13 cellular contexts compared by ENCODE assay signal in the genomic region with DNA sequence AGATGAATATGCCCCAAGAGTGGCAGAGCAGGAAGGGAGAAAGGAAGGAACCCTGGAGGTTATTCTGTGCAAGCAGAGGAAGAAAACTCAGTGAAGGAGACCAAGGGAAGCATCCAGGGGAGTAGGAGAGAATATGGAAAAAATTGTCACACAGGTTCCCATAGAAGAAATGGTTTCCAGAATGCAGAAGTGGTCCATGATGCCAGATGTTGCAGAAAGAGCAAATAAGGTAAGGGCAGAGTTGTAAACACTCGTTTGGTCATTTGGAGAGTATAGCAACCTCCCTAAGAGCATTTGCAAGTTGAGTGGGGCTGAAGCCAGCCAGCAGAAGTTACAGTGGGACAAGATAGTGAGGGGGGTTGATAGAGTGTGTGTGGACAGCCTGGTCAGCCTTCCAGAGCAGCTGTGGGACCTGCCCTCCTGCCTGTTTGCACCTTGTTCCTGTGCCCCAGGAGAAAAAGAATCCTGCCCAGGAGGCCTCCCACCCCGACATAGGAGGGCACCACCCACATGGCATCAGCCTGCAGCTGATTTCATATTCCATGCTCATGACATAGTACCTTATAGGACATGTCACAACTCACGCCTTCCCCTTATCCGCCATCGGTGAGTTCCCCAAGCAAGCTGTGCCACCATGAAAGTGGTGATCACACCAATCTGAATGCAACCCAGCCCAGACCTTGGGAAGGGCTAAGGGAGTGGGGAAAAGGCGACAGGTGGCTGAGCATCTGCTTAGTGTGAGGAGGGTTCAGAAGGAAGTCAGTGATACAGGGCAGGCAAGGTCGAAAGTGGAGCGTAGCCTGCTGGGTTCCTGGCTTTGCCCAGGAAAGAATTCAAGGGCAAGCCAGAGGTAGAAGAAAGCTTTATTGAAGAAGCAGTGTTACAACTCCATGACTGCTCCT. TPM values are rescaled to one million over a fixed set of nuclear protein-coding genes. Genes with fewer than 3 reads are reported as not detected.
"Had no signal": no experiment of that assay in that cellular context is flagged by ENCODE, and none has a peak within 500 bp of the region (broad histone marks: within the 10 kb centered on the region; RNA-seq: fewer than 3 reads in every experiment).

No MANE protein-coding gene starts in this region.

- ATAC-seq: left colon, lower lobe of right lung had no signal

- H3K4me3 Mint-ChIP-seq: naive B cell; T-helper 2 cell treated with Interferon-gamma antibody and Interleukin-4, amounts not matched to agents 5 μg/mL and 100 μg/mL, for 36 hours had no signal

- H3K9me3 Mint-ChIP-seq: activated T-helper 2 cell treated with anti-CD3 and anti-CD28 coated beads, Interferon-gamma antibody, Interleukin-2, Interleukin-4, amounts not matched to agents 10 μg/mL and 5 μg/mL and 100 μg/mL, durations not matched to agents 14 hours and 24 hours and 36 hours; naive B cell; T-helper 2 cell treated with Interferon-gamma antibody and Interleukin-4, amounts not matched to agents 5 μg/mL and 100 μg/mL, for 36 hours had no signal

- DNase-seq: activated CD4-positive, CD25-positive, alpha-beta regulatory T cell; activated naive CD4-positive, alpha-beta T cell treated with anti-CD3 and anti-CD28 coated beads, Interleukin-2, amount 50 U/mL, for 16 hours; dorsolateral prefrontal cortex; erythroblast; left colon; lower lobe of right lung; midbrain; naive B cell; stimulated activated CD4-positive, alpha-beta T cell treated with anti-CD3 and anti-CD28 coated beads, Interleukin-12 subunit alpha, Interleukin-12 subunit beta, amount 100 ng/mL, for 4 hours; stimulated activated CD4-positive, alpha-beta T cell treated with anti-CD3 and anti-CD28 coated beads, Interleukin-2, amount 100 ng/mL, for 24 hours had no signal

- H3K36me3 Mint-ChIP-seq: naive B cell had no signal

- H3K27ac Mint-ChIP-seq: activated T-helper 2 cell treated with anti-CD3 and anti-CD28 coated beads, Interferon-gamma antibody, Interleukin-2, Interleukin-4, amounts not matched to agents 10 μg/mL and 5 μg/mL and 100 μg/mL, durations not matched to agents 14 hours and 24 hours and 36 hours; T-helper 2 cell treated with Interferon-gamma antibody and Interleukin-4, amounts not matched to agents 5 μg/mL and 100 μg/mL, for 36 hours had no signal

RNA-seq across cellular contexts. Expression of a gene that starts 8.2 kb away (rescaled TPM):
- total RNA-seq: ureter had no signal
